8 cellular contexts compared by ENCODE assay signal in genomic region chr4:70838972-70839536, GRCh38. TPM values are rescaled to one million over a fixed set of nuclear protein-coding genes. Genes with fewer than 3 reads are reported as not detected.
A peak's percentile ranks its signal among the peaks of the same experiment; 100 is the strongest.
DNase-seq lines count a peak whose midpoint lies in the region; ATAC-seq and TF ChIP-seq lines count a peak whose summit lies in the region.

No MANE protein-coding gene starts in this region.

- H3K4me1 ChIP-seq in GM23248 (ENCODE audit: insufficient read depth) (peaks cover 14% of the 10 kb centered on the region), KMS-11 (ENCODE audit: low read depth, poor library complexity, severe bottlenecking) (peaks cover 27% of the 10 kb centered on the region), heart right ventricle (peaks cover 3 to 35% (median 27%) of the 10 kb centered on the region in 9 donors)

- DNase-seq in GM03348 (ENCODE audit: low spot score) (peak; percentile 89), GM23248 (peak; percentile 82), heart right ventricle (peak; percentile 65 to 66), posterior cingulate gyrus (peak; percentile 29 to 93 (median 58)), type B pancreatic cell (ENCODE audit: extremely low spot score, unreplicated experiment) (peak; percentile 74)
- peak; percentile 70 for DNase-seq in activated naive CD8-positive, alpha-beta T cell treated with anti-CD3 and anti-CD28 coated beads, Interleukin-2, amount 50 U/mL, for 24 hours

- H2AFZ ChIP-seq in GM23248 (peak overlapping the region; percentile 46), KMS-11 (ENCODE audit: low read depth) (peak overlapping the region; percentile 48), SU-DHL-6 (ENCODE audit: low read depth, low read length, severe bottlenecking) (no peak overlapping the region)

- H3K4me3 Mint-ChIP-seq in activated naive CD8-positive, alpha-beta T cell treated with anti-CD3 and anti-CD28 coated beads, Interleukin-2, amount 50 U/mL, for 24 hours = peak overlapping the region; percentile 93
- H3K4me3 Mint-ChIP-seq in type B pancreatic cell = peak overlapping the region; percentile 97

- peaks cover 8% of the 10 kb centered on the region; the same call in 1 of the 2 replicates for H3F3A ChIP-seq in GM23248 (ENCODE audit: insufficient read depth)
- peaks cover 8% of the 10 kb centered on the region for H3F3A ChIP-seq in SU-DHL-6 (ENCODE audit: insufficient read depth)

- H3K27me3 ChIP-seq in GM23248 (replicated peaks; ENCODE audit: insufficient read depth) (no peaks in the 10 kb centered on the region), KMS-11 (ENCODE audit: insufficient read depth, low read depth) (no peaks in the 10 kb centered on the region), SU-DHL-6 (ENCODE audit: low read length) (no peaks in the 10 kb centered on the region), heart right ventricle (no peaks in the 10 kb centered on the region)

- H3K79me2 ChIP-seq in GM23248 (ENCODE audit: insufficient read depth) = peaks cover 50% of the 10 kb centered on the region
- peaks cover 49% of the 10 kb centered on the region for H3K79me2 ChIP-seq in KMS-11 (ENCODE audit: insufficient read depth, low read depth)
- peaks cover 42% of the 10 kb centered on the region for H3K79me2 ChIP-seq in SU-DHL-6 (ENCODE audit: insufficient read depth, low read length)

- H3K27ac ChIP-seq in GM23248 (peak overlapping the region; percentile 75), KMS-11 (peak overlapping the region; percentile 75), SU-DHL-6 (ENCODE audit: low read depth, low read length) (peak overlapping the region; percentile 73), heart right ventricle (peak overlapping the region; percentile 81 to 99 (median 96))

- peak overlapping the region; percentile 87 for H3K9ac ChIP-seq in GM23248
- H3K9ac ChIP-seq in KMS-11 = peak overlapping the region; percentile 87
- H3K9ac ChIP-seq in SU-DHL-6 (ENCODE audit: low read length) = peak overlapping the region; percentile 75

- intact Hi-C loops in heart right ventricle (cut with DNase I) (loop anchor here in 7 of 10 donors (2.0 to 10.0 kb wide), 10 partner anchors 54 to 156 kb away; partner anchors contain the start of genes DCK (in 5 of the 7), MOB1B (in 2 of the 7) and UTP3 (in 2 of the 7)), posterior cingulate gyrus (cut with DNase I) (loop anchor here (1.0 to 10.0 kb wide), 4 partner anchors 63 to 155 kb away; partner anchors contain the start of genes MOB1B, RUFY3 and UTP3)

- no peaks in the 10 kb centered on the region for H3K9me3 Mint-ChIP-seq in activated naive CD8-positive, alpha-beta T cell treated with anti-CD3 and anti-CD28 coated beads, Interleukin-2, amount 50 U/mL, for 24 hours
- no peaks in the 10 kb centered on the region for H3K9me3 Mint-ChIP-seq in type B pancreatic cell

- H3K4me2 ChIP-seq in GM23248 (ENCODE audit: unreplicated experiment) = peak overlapping the region; percentile 80
- H3K4me2 ChIP-seq in KMS-11 = peak overlapping the region; percentile 73; the same call in 1 of the 2 replicates
- H3K4me2 ChIP-seq in SU-DHL-6 (ENCODE audit: low read depth, low read length, poor library complexity, severe bottlenecking) = peak overlapping the region; percentile 82

- H3K27ac Mint-ChIP-seq in activated naive CD8-positive, alpha-beta T cell treated with anti-CD3 and anti-CD28 coated beads, Interleukin-2, amount 50 U/mL, for 24 hours = peak overlapping the region; percentile 96
- H3K27ac Mint-ChIP-seq in type B pancreatic cell = peak overlapping the region; percentile 98

- in situ Hi-C loops in GM23248 (cut with MboI) = no loop called here

- no peaks in the 10 kb centered on the region for H3K9me3 ChIP-seq in GM23248 (ENCODE audit: low read depth)
- H3K9me3 ChIP-seq in SU-DHL-6 (ENCODE audit: insufficient read depth, low read length) = no peaks in the 10 kb centered on the region
- H3K9me3 ChIP-seq in heart right ventricle = no peaks in the 10 kb centered on the region

- H3K36me3 ChIP-seq in GM23248 (ENCODE audit: low read depth) (0 out of 2 replicates have a peak, but pooled peaks cover 5% of the 10 kb centered on the region), KMS-11 (ENCODE audit: insufficient read depth) (no peaks in the 10 kb centered on the region; the same call in 1 of the 2 replicates), SU-DHL-6 (ENCODE audit: low read length) (no peaks in the 10 kb centered on the region), heart right ventricle (peaks cover 0 to 22% (median 14%) of the 10 kb centered on the region in 9 donors)

- H3K27me3 Mint-ChIP-seq in activated naive CD8-positive, alpha-beta T cell treated with anti-CD3 and anti-CD28 coated beads, Interleukin-2, amount 50 U/mL, for 24 hours = no peaks in the 10 kb centered on the region
- no peaks in the 10 kb centered on the region for H3K27me3 Mint-ChIP-seq in type B pancreatic cell

- H4K20me1 ChIP-seq in GM23248 (ENCODE audit: insufficient read depth) (no peaks in the 10 kb centered on the region; the same call in 1 of the 2 replicates), KMS-11 (ENCODE audit: insufficient read depth) (peaks cover 17% of the 10 kb centered on the region), SU-DHL-6 (ENCODE audit: low read depth, low read length) (no peaks in the 10 kb centered on the region)

- no peak for TF ChIP-seq CTCF in KMS-11 (conservative IDR thresholded peaks at IDR 0.05; ENCODE audit: low read depth, low read length)
- no peak for TF ChIP-seq CTCF in SU-DHL-6 (IDR thresholded peaks at IDR 0.05; ENCODE audit: insufficient read depth, low read length, poor library complexity, severe bottlenecking)
- no peak for TF ChIP-seq CTCF in heart right ventricle (IDR thresholded peaks at IDR 0.05)
- TF ChIP-seq CTCF in type B pancreatic cell (conservative IDR thresholded peaks at IDR 0.05) = no peak

- H3K4me3 ChIP-seq in GM23248 = peak overlapping the region; percentile 84
- peak overlapping the region; percentile 95 for H3K4me3 ChIP-seq in KMS-11 (IDR thresholded peaks at IDR 0.05; ENCODE audit: insufficient read depth, low read depth, low read length)
- peak overlapping the region; percentile 72 for H3K4me3 ChIP-seq in SU-DHL-6 (ENCODE audit: insufficient read depth, low read length, poor library complexity, severe bottlenecking)
- peak overlapping the region; percentile 59 to 95 (median 88) for H3K4me3 ChIP-seq in heart right ventricle

- H3K9me2 ChIP-seq in GM23248 (ENCODE audit: insufficient read depth) (no peaks in the 10 kb centered on the region), SU-DHL-6 (replicated peaks; ENCODE audit: insufficient read depth, low read length) (no peaks in the 10 kb centered on the region)

- H3K36me3 Mint-ChIP-seq in activated naive CD8-positive, alpha-beta T cell treated with anti-CD3 and anti-CD28 coated beads, Interleukin-2, amount 50 U/mL, for 24 hours (ENCODE audit: low read depth) = peaks cover 31% of the 10 kb centered on the region
- H3K36me3 Mint-ChIP-seq in type B pancreatic cell = peaks cover 7% of the 10 kb centered on the region

- 1 to 4% methylated on average over 42 to 53 of the region's 63 CpGs for WGBS in GM23248 (ENCODE audit: low coverage in 1 of 2, low lambda C conversion rate in 2 of 2, missing lambda C conversion rate in 2 of 2), 2 experiments
- 0% methylated on average over 63 of the region's 63 CpGs for WGBS in heart right ventricle, 2 donors

- peak; percentile 39 for ATAC-seq in activated naive CD8-positive, alpha-beta T cell treated with anti-CD3 and anti-CD28 coated beads, Interleukin-2, amount 50 U/mL, for 24 hours
- peak; percentile 64 to 85 (median 74) for ATAC-seq in heart right ventricle

- H3K4me1 Mint-ChIP-seq in activated naive CD8-positive, alpha-beta T cell treated with anti-CD3 and anti-CD28 coated beads, Interleukin-2, amount 50 U/mL, for 24 hours = peaks cover 64% of the 10 kb centered on the region
- H3K4me1 Mint-ChIP-seq in type B pancreatic cell (ENCODE audit: unreplicated experiment) = peaks cover 16% of the 10 kb centered on the region

RNA-seq across cellular contexts. Expression of gene GRSF1, which starts 0.6 kb away (rescaled TPM):
- 118 and 147 TPM in 2 replicates for total RNA-seq in GM23248 (2014; rRNA removed; shearing (Covaris generic))
- polyA plus RNA-seq in GM23248 (2016; fragmentation: Nextera tagmentation; extraction: Ambion mirVana) (103 and 113 TPM in 2 replicates), heart right ventricle (10 to 100 TPM; 33.7 to 54.7 TPM)
- total RNA-seq in heart right ventricle (100 to 1,000 TPM in 7 of 10 donors, 10 to 100 TPM in 3; 85.1 to 131 (median 101) TPM), type B pancreatic cell (ENCODE audit: low replicate concordance) (91.6 and 95.5 TPM in 2 replicates)

Comparison
In these comparisons a context has a peak if more than half of its experiments do, and no peak if none do; other contexts are left out.
1. Peak in every context shown above with its lines: DNase-seq, ATAC-seq, H3K4me3 ChIP-seq and H3K27ac ChIP-seq.